In the genomic region with DNA sequence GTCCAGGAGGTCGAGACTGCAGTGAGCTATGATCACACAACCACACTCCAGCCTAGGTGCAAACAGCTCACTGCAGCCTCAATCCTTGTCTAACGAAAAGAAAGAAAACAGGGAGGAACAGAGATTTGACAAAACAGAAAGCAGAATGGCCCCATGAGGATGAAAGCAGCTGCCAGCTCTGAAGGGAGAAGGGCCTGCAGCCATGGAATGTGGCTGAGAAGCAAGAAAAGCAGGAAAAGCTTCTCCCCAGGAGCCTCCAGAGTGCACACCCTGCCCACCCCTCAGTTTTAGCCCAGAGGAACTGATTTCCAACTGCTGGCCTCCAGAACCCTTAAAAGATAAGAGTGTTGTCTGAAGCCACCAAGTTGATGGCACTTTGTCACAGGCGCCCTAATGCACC, we compare ENCODE assay signal across 9 cellular contexts. TPM values are rescaled to one million over a fixed set of nuclear protein-coding genes. Genes with fewer than 3 reads are reported as not detected.
A peak's percentile ranks its signal among the peaks of the same experiment; 100 is the strongest.
DNase-seq lines count a peak whose midpoint lies in the region; ATAC-seq and TF ChIP-seq lines count a peak whose summit lies in the region.
"Had no signal": no experiment of that assay in that cellular context is flagged by ENCODE, and none has a peak within 500 bp of the region (broad histone marks: within the 10 kb centered on the region; RNA-seq: fewer than 3 reads in every experiment).

No MANE protein-coding gene starts in this region.

- H3K56ac ChIP-seq in H9 (ENCODE audit: insufficient read length, low read depth, low read length): no peak overlapping the region

- H3K4me3 Mint-ChIP-seq in H9: no peak overlapping the region
- peak overlapping the region; percentile 85 for H3K4me3 Mint-ChIP-seq in activated T-helper 17 cell treated with anti-CD3 and anti-CD28 coated beads, Interleukin-2, amount 50 U/mL, for 72 hours
- H3K4me3 Mint-ChIP-seq in stimulated activated effector memory CD8-positive, alpha-beta T cell treated with anti-CD3 and anti-CD28 coated beads, Interleukin-12 subunit alpha, Interleukin-12 subunit beta, amount 100 ng/mL, for 72 hours: peak overlapping the region; percentile 74

- H3K4me1 Mint-ChIP-seq in H9: peaks cover 68% of the 10 kb centered on the region in 2 experiments
- peaks cover 75% of the 10 kb centered on the region for H3K4me1 Mint-ChIP-seq in activated T-helper 17 cell treated with anti-CD3 and anti-CD28 coated beads, Interleukin-2, amount 50 U/mL, for 72 hours
- H3K4me1 Mint-ChIP-seq in stimulated activated effector memory CD8-positive, alpha-beta T cell treated with anti-CD3 and anti-CD28 coated beads, Interleukin-12 subunit alpha, Interleukin-12 subunit beta, amount 100 ng/mL, for 72 hours: peaks cover 89% of the 10 kb centered on the region

- H4K8ac ChIP-seq in H9 (replicated peaks; ENCODE audit: insufficient read length, low read depth, low read length): no peak overlapping the region

- peak overlapping the region; percentile 59 to 79 (median 76); a peak in 4 of 7 replicates for H3K27ac Mint-ChIP-seq in H9
- H3K27ac Mint-ChIP-seq in activated T-helper 17 cell treated with anti-CD3 and anti-CD28 coated beads, Interleukin-2, amount 50 U/mL, for 72 hours: peak overlapping the region; percentile 97
- peak overlapping the region; percentile 98 for H3K27ac Mint-ChIP-seq in stimulated activated effector memory CD8-positive, alpha-beta T cell treated with anti-CD3 and anti-CD28 coated beads, Interleukin-12 subunit alpha, Interleukin-12 subunit beta, amount 100 ng/mL, for 72 hours

- no peaks in the 10 kb centered on the region for H3K9me3 Mint-ChIP-seq in H9
- no peaks in the 10 kb centered on the region for H3K9me3 Mint-ChIP-seq in activated T-helper 17 cell treated with anti-CD3 and anti-CD28 coated beads, Interleukin-2, amount 50 U/mL, for 72 hours
- no peaks in the 10 kb centered on the region for H3K9me3 Mint-ChIP-seq in stimulated activated effector memory CD8-positive, alpha-beta T cell treated with anti-CD3 and anti-CD28 coated beads, Interleukin-12 subunit alpha, Interleukin-12 subunit beta, amount 100 ng/mL, for 72 hours

- H2AFZ ChIP-seq in H9 (ENCODE audit: low read length): no peak overlapping the region

- no peaks in the 10 kb centered on the region for H3K36me3 ChIP-seq in H7 (replicated peaks; ENCODE audit: control insufficient read depth, insufficient read depth, low read length)

- no peaks in the 10 kb centered on the region for H3K23me2 ChIP-seq in H9 (ENCODE audit: insufficient read length, low read depth, low read length, poor library complexity, severe bottlenecking)

- no peak overlapping the region for H4K5ac ChIP-seq in H9 (ENCODE audit: insufficient read length, low read depth, low read length)

- no peak overlapping the region for H2BK5ac ChIP-seq in H9 (ENCODE audit: insufficient read length, low read length)

- H2BK120ac ChIP-seq in H9 (ENCODE audit: low read depth, low read length, poor library complexity, severe bottlenecking): no peak overlapping the region

- peaks cover 8% of the 10 kb centered on the region for H3K4me1 ChIP-seq in H9 (ENCODE audit: insufficient read depth, low read length)

- no peak overlapping the region for H4K91ac ChIP-seq in H9 (ENCODE audit: insufficient read length, low read depth, low read length)

- H3K18ac ChIP-seq in H9 (ENCODE audit: insufficient read length, low read depth, low read length): no peak overlapping the region

- H3K79me1 ChIP-seq in H9 (ENCODE audit: insufficient read depth, low read depth, low read length, poor library complexity, severe bottlenecking): peaks cover 4% of the 10 kb centered on the region

- H3K79me2 ChIP-seq in H9 (ENCODE audit: insufficient read depth, low read length): peaks cover 20% of the 10 kb centered on the region; the same call in 1 of the 2 replicates

- H2BK20ac ChIP-seq in H9 (ENCODE audit: low read depth, low read length, poor library complexity, severe bottlenecking): no peak overlapping the region

- no peak overlapping the region for H2AK5ac ChIP-seq in H9 (ENCODE audit: insufficient read length, low read length)

- H3K4ac ChIP-seq in H9 (ENCODE audit: low read depth, low read length): no peak overlapping the region

- H3K4me3 ChIP-seq in H7 (ENCODE audit: insufficient read depth, low read depth, low read length): no peak overlapping the region

- TF ChIP-seq CTCF in H9 (conservative IDR thresholded peaks at IDR 0.05): no peak

- H3K23ac ChIP-seq in H9 (ENCODE audit: insufficient read length, low read depth, low read length): no peak overlapping the region

- H3T11ph ChIP-seq in H9 (ENCODE audit: low read length): no peak overlapping the region

- H3K27me3 ChIP-seq in H9 (ENCODE audit: insufficient read depth, low read length) (no peaks in the 10 kb centered on the region), H7 (ENCODE audit: control insufficient read depth, insufficient read depth, low read length) (no peaks in the 10 kb centered on the region)

- no peaks in the 10 kb centered on the region for H3K9me3 ChIP-seq in H9 (ENCODE audit: control insufficient read depth, low read depth, low read length)

- H3K14ac ChIP-seq in H9 (ENCODE audit: insufficient read depth, low read length): no peak overlapping the region

- no CpG with 5 or more reads among the region's 3 CpGs for WGBS in H9 (ENCODE audit: extremely low coverage, insufficient read length, low lambda C conversion rate)

- no peaks in the 10 kb centered on the region for H4K20me1 ChIP-seq in H9 (ENCODE audit: control insufficient read depth, insufficient read depth, insufficient read length)

- H3K9ac ChIP-seq in H9 (ENCODE audit: extremely low read depth, insufficient read length, low read length): no peak overlapping the region

- ATAC-seq in activated T-helper 17 cell treated with anti-CD3 and anti-CD28 coated beads, Interleukin-2, amount 50 U/mL, for 72 hours (replicated peaks): no peak
- ATAC-seq in left ventricle myocardium superior: peak; percentile 9
- ATAC-seq in stimulated activated effector memory CD8-positive, alpha-beta T cell treated with anti-CD3 and anti-CD28 coated beads, Interleukin-12 subunit alpha, Interleukin-12 subunit beta, amount 100 ng/mL, for 72 hours: no peak
- ATAC-seq: HepG2 had no signal

- no peaks in the 10 kb centered on the region for H3K27me3 Mint-ChIP-seq in H9 (ENCODE audit: low read depth)
- no peaks in the 10 kb centered on the region for H3K27me3 Mint-ChIP-seq in activated T-helper 17 cell treated with anti-CD3 and anti-CD28 coated beads, Interleukin-2, amount 50 U/mL, for 72 hours

- intact Hi-C loops in left ventricle myocardium superior (cut with micrococcal nuclease): no loop called here

- no peak overlapping the region for H2BK12ac ChIP-seq in H9 (ENCODE audit: insufficient read length, low read depth, low read length)

- no peak overlapping the region for H2BK15ac ChIP-seq in H9 (ENCODE audit: low read depth, low read length)

- no peak overlapping the region for H3K27ac ChIP-seq in H9 (ENCODE audit: insufficient read length, low read depth, low read length)

- H3K4me2 ChIP-seq in H9 (ENCODE audit: insufficient read depth, insufficient read length, low read length): no peak overlapping the region

- peaks cover 0 to 6% (median 0%) of the 10 kb centered on the region in 3 experiments; a peak in 1 of 7 replicates for H3K36me3 Mint-ChIP-seq in H9 (ENCODE audit: insufficient read depth in 1 of 3, low read depth in 3 of 3)
- peaks cover 58% of the 10 kb centered on the region for H3K36me3 Mint-ChIP-seq in activated T-helper 17 cell treated with anti-CD3 and anti-CD28 coated beads, Interleukin-2, amount 50 U/mL, for 72 hours (ENCODE audit: low read depth)
- H3K36me3 Mint-ChIP-seq in stimulated activated effector memory CD8-positive, alpha-beta T cell treated with anti-CD3 and anti-CD28 coated beads, Interleukin-12 subunit alpha, Interleukin-12 subunit beta, amount 100 ng/mL, for 72 hours: peaks cover 24% of the 10 kb centered on the region

- DNase-seq in H9: no peak
- DNase-seq in left ventricle myocardium superior: no peak
- DNase-seq in stimulated activated effector memory CD8-positive, alpha-beta T cell treated with anti-CD3 and anti-CD28 coated beads, Interleukin-12 subunit alpha, Interleukin-12 subunit beta, amount 100 ng/mL, for 72 hours (ENCODE audit: low spot score in 2 of 2): no peak
- DNase-seq in hippocampal formation (lab: John Stamatoyannopoulos, UW): no peak
- no peak for DNase-seq in AML-193 (lab: John Stamatoyannopoulos, UW)
- DNase-seq in epidermal melanocyte (ENCODE audit: insufficient read length, low spot score): no peak
- DNase-seq in H7: no peak

RNA-seq across cellular contexts. Expression of gene ESYT2, which starts 13.0 kb away (rescaled TPM):
- 36.7 and 39.0 TPM in 2 replicates for total RNA-seq in H9 (2021)
- 100 to 1,000 TPM in 1 of 2 donors, 10 to 100 TPM in 1; 63.0 to 119 TPM for total RNA-seq in activated T-helper 17 cell treated with anti-CD3 and anti-CD28 coated beads, Interleukin-2, amount 50 U/mL, for 72 hours
- total RNA-seq in left ventricle myocardium superior: 44.3 TPM
- total RNA-seq in H7 (2014; rRNA removed; shearing (Covaris generic)): 33.1 and 41.0 TPM in 2 replicates

RNA-seq across cellular contexts. Expression of gene DYNC2I1, which starts 40.1 kb away (rescaled TPM):
- total RNA-seq in H9 (2021) (11.5 and 13.2 TPM in 2 replicates), left ventricle myocardium superior (32.3 TPM)
- 10 to 100 TPM; 13.5 to 41.1 TPM for total RNA-seq in activated T-helper 17 cell treated with anti-CD3 and anti-CD28 coated beads, Interleukin-2, amount 50 U/mL, for 72 hours
- 5.5 and 11.8 TPM in 2 replicates for total RNA-seq in H7 (2014; rRNA removed; shearing (Covaris generic))

Comparison
In these comparisons a context has a peak if more than half of its experiments do, and no peak if none do; other contexts are left out.
1. H3K4me3 Mint-ChIP-seq: peak in activated T-helper 17 cell treated with anti-CD3 and anti-CD28 coated beads, Interleukin-2, amount 50 U/mL, for 72 hours (single experiment) and stimulated activated effector memory CD8-positive, alpha-beta T cell treated with anti-CD3 and anti-CD28 coated beads, Interleukin-12 subunit alpha, Interleukin-12 subunit beta, amount 100 ng/mL, for 72 hours (single experiment); none in H9 (0 of 2).
2. Peak in every context shown above with its lines, with median percentiles within 50 percentile points of each other: H3K27ac Mint-ChIP-seq.